Comparison of ENCODE assay signal across 1 cellular context in the genomic region with DNA sequence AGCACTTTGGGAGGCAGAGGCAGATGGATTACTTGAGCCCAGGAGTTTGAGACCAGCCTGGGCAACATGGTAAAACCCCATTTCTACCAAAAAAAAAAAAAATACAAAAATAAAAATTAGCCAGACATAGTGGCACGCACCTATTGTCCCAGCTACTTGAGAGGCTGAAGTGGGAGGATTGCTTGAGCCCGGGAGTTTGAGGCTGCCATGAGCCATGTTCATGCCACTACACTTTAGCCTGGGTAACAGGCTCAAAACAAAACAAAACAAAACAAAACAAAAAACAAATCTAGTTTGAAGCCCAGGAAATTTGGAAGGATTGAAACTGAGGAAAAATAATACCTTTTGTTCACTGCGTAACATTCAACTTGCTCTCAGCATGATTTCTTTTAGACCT.
TF ChIP-seq lines count a peak whose summit lies in the region.

No MANE protein-coding gene starts in this region.

TF ChIP-seq in SK-N-SH, 30 proteins besides CTCF, POLR2A, EP300 and RAD21 (continued from another document):
- TF ChIP-seq, protein P1, sequence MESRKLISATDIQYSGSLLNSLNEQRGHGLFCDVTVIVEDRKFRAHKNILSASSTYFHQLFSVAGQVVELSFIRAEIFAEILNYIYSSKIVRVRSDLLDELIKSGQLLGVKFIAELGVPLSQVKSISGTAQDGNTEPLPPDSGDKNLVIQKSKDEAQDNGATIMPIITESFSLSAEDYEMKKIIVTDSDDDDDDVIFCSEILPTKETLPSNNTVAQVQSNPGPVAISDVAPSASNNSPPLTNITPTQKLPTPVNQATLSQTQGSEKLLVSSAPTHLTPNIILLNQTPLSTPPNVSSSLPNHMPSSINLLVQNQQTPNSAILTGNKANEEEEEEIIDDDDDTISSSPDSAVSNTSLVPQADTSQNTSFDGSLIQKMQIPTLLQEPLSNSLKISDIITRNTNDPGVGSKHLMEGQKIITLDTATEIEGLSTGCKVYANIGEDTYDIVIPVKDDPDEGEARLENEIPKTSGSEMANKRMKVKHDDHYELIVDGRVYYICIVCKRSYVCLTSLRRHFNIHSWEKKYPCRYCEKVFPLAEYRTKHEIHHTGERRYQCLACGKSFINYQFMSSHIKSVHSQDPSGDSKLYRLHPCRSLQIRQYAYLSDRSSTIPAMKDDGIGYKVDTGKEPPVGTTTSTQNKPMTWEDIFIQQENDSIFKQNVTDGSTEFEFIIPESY (IDR thresholded peaks at IDR 0.05; ENCODE audit: borderline replicate concordance, low read depth), result no peak
- TF ChIP-seq FOXM1 (IDR thresholded peaks at IDR 0.05; ENCODE audit: low read depth), result no peak
- no peak for TF ChIP-seq FOSL2 (IDR thresholded peaks at IDR 0.05; ENCODE audit: borderline replicate concordance, low read depth)
